In the genomic region with DNA sequence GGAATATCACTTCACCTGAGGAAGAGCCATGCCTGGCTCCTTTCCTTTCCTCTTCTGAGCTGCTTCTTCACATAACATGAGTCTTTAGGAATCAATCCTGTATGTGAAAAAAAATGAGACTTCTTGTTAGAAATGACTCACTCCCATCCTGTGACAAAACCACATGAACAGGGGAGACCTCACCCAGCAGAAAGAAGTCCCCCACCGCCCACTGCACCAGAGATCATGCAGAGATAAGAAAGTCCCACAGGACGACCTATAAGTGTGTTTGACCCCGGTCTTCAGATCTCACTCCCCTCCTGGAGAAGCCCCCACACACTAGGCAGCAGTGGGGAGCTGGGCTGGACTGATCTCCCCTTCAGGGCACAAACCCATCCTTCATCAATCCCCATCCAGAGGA, we compare ENCODE assay signal across 13 cellular contexts. TPM values are rescaled to one million over a fixed set of nuclear protein-coding genes. Genes with fewer than 3 reads are reported as not detected.
DNase-seq lines count a peak whose midpoint lies in the region; ATAC-seq and TF ChIP-seq lines count a peak whose summit lies in the region.
"Had no signal": no experiment of that assay in that cellular context is flagged by ENCODE, and none has a peak within 500 bp of the region (broad histone marks: within the 10 kb centered on the region; RNA-seq: fewer than 3 reads in every experiment).

No MANE protein-coding gene starts in this region.

- TF ChIP-seq CTCF in GM13976 (IDR thresholded peaks at IDR 0.05; ENCODE audit: borderline replicate concordance, control extremely low read depth, extremely low read depth, insufficient read depth, missing control alignments) = no peak
- TF ChIP-seq CTCF in activated CD8-positive, alpha-beta T cell treated with anti-CD3 and anti-CD28 coated beads for 36 hours (IDR thresholded peaks at IDR 0.05) = no peak
- TF ChIP-seq CTCF in heart left ventricle (IDR thresholded peaks at IDR 0.05) = no peak
- TF ChIP-seq CTCF in BE2C (IDR thresholded peaks at IDR 0.05; ENCODE audit: low read depth, low read length) = no peak

- peak overlapping the region; percentile 64 for H3K27ac Mint-ChIP-seq in activated CD8-positive, alpha-beta T cell treated with anti-CD3 and anti-CD28 coated beads for 36 hours

- peaks cover 13% of the 10 kb centered on the region for H3K9me3 Mint-ChIP-seq in activated CD8-positive, alpha-beta T cell treated with anti-CD3 and anti-CD28 coated beads for 36 hours
- H3K9me3 Mint-ChIP-seq: memory B cell had no signal

- no peaks in the 10 kb centered on the region for H3K4me1 ChIP-seq in heart left ventricle
- H3K4me1 ChIP-seq in BE2C = no peaks in the 10 kb centered on the region
- H3K4me1 ChIP-seq: pancreas had no signal

- TF ChIP-seq POLR2A in heart left ventricle (IDR thresholded peaks at IDR 0.05) = no peak

- peaks cover 0 to 9% (median 0%) of the 10 kb centered on the region in 12 donors for H3K9me3 ChIP-seq in heart left ventricle
- H3K9me3 ChIP-seq in BE2C = no peaks in the 10 kb centered on the region
- H3K9me3 ChIP-seq: pancreas had no signal

- intact Hi-C loops in activated CD8-positive, alpha-beta T cell treated with anti-CD3 and anti-CD28 coated beads for 36 hours (cut with micrococcal nuclease) = no loop called here
- intact Hi-C loops in heart left ventricle (cut with DNase I) = no loop called here

- H3K27me3 ChIP-seq in heart left ventricle = no peaks in the 10 kb centered on the region
- H3K27me3 ChIP-seq in BE2C = no peaks in the 10 kb centered on the region
- H3K27me3 ChIP-seq: pancreas had no signal

- H3K4me3 ChIP-seq in heart left ventricle = no peak overlapping the region
- H3K4me3 ChIP-seq in BE2C (ENCODE audit: low read depth, low read length) = no peak overlapping the region
- H3K4me3 ChIP-seq: pancreas had no signal

- 63 to 76% (median 71%) methylated on average over 3 of the region's 3 CpGs for WGBS in heart left ventricle, 4 donors

- ATAC-seq in activated CD8-positive, alpha-beta T cell treated with anti-CD3 and anti-CD28 coated beads for 36 hours = peak; percentile 86
- no peak for ATAC-seq in heart left ventricle
- ATAC-seq: HCT116, pancreas had no signal

- H3K4me1 Mint-ChIP-seq in activated CD8-positive, alpha-beta T cell treated with anti-CD3 and anti-CD28 coated beads for 36 hours (ENCODE audit: low read depth) = peaks cover 23% of the 10 kb centered on the region

- no peak overlapping the region for H3K4me3 Mint-ChIP-seq in activated CD8-positive, alpha-beta T cell treated with anti-CD3 and anti-CD28 coated beads for 36 hours
- H3K4me3 Mint-ChIP-seq: memory B cell had no signal

- DNase-seq in GM13976 (ENCODE audit: low spot score) = peak; percentile 18
- DNase-seq in activated CD8-positive, alpha-beta T cell treated with anti-CD3 and anti-CD28 coated beads for 36 hours = peak; percentile 79
- DNase-seq in astrocyte of the hippocampus (ENCODE audit: low read depth, low spot score) = peak; percentile 3
- DNase-seq in stimulated activated CD8-positive, alpha-beta memory T cell treated with anti-CD3 and anti-CD28 coated beads, Interleukin-12 subunit alpha, Interleukin-12 subunit beta, amount 100 ng/mL, for 4 hours (ENCODE audit: low read depth) = peak; percentile 42
- DNase-seq in heart left ventricle = no peak
- DNase-seq in BE2C = no peak
- DNase-seq in T1000 (lab: John Stamatoyannopoulos, UW) = no peak
- DNase-seq: COR-L47, hypothalamus, NCI-H146, pancreas had no signal

- H3K27ac ChIP-seq in heart left ventricle = no peak overlapping the region
- H3K27ac ChIP-seq: pancreas had no signal

- CTCF ChIA-PET in activated CD8-positive, alpha-beta T cell treated with anti-CD3 and anti-CD28 coated beads for 36 hours (lab: Charles Lee) = interaction anchor here (0.9 kb wide), 1 partner anchor 43 kb away, joined by 4 read pairs; no protein-coding TSS in a partner anchor

- peaks cover 75% of the 10 kb centered on the region for H3K36me3 Mint-ChIP-seq in activated CD8-positive, alpha-beta T cell treated with anti-CD3 and anti-CD28 coated beads for 36 hours (ENCODE audit: low read depth)

- POLR2A ChIA-PET in activated CD8-positive, alpha-beta T cell treated with anti-CD3 and anti-CD28 coated beads for 36 hours (lab: Charles Lee) = interaction anchor here (1.2 kb wide), 1 partner anchor 10 kb away, joined by 5 read pairs; no protein-coding TSS in a partner anchor

- H3K36me3 ChIP-seq in heart left ventricle (peaks cover 0 to 36% (median 15%) of the 10 kb centered on the region in 9 donors), BE2C (no peaks in the 10 kb centered on the region)

- in situ Hi-C loops in GM13976 (cut with MboI; ENCODE audit: low sequenced_read_pairs, unreplicated experiment) = no loop called here

- H3K27me3 Mint-ChIP-seq in activated CD8-positive, alpha-beta T cell treated with anti-CD3 and anti-CD28 coated beads for 36 hours = no peaks in the 10 kb centered on the region
- H3K27me3 Mint-ChIP-seq: memory B cell had no signal

RNA-seq across cellular contexts. Expression of gene ZNF600, which starts 7.8 kb away (rescaled TPM):
- total RNA-seq in activated CD8-positive, alpha-beta T cell treated with anti-CD3 and anti-CD28 coated beads for 36 hours = 10 to 100 TPM; 11.2 to 11.7 TPM
- total RNA-seq in heart left ventricle = 1 to 10 TPM; 1.2 to 4.1 (median 2.4) TPM
- 1 to 10 TPM; 2.7 TPM for polyA plus RNA-seq in heart left ventricle
- polyA plus RNA-seq in BE2C (2012; ENCODE audit: insufficient read depth, insufficient read length, low read depth) = 0.23 TPM

RNA-seq across cellular contexts. Expression of gene ZNF28, which starts 42.6 kb away (rescaled TPM):
- total RNA-seq in activated CD8-positive, alpha-beta T cell treated with anti-CD3 and anti-CD28 coated beads for 36 hours = 10 to 100 TPM in 1 of 2 experiments, 1 to 10 TPM in 1; 9.7 to 11.6 TPM
- total RNA-seq in heart left ventricle = 10 to 100 TPM in 2 of 9 donors, 1 to 10 TPM in 7; 5.6 to 11.4 (median 8.8) TPM
- 1 to 10 TPM; 2.3 to 7.8 TPM for polyA plus RNA-seq in heart left ventricle
- polyA plus RNA-seq in BE2C (2012; ENCODE audit: insufficient read depth, insufficient read length, low read depth) = 1.7 TPM

RNA-seq across cellular contexts. Expression of gene ZNF611, which starts 44.0 kb away (rescaled TPM):
- 10 to 100 TPM; 18.4 to 20.9 TPM for total RNA-seq in activated CD8-positive, alpha-beta T cell treated with anti-CD3 and anti-CD28 coated beads for 36 hours
- total RNA-seq in heart left ventricle = 10 to 100 TPM in 2 of 9 donors, 1 to 10 TPM in 7; 3.8 to 12.6 (median 6.9) TPM
- polyA plus RNA-seq in heart left ventricle = 1 to 10 TPM; 4.8 TPM
- 5.7 TPM for polyA plus RNA-seq in BE2C (2012; ENCODE audit: insufficient read depth, insufficient read length, low read depth)

Comparison
In these comparisons a context has a peak if more than half of its experiments do, and no peak if none do; other contexts are left out.
1. DNase-seq: peak in GM13976 (single experiment), activated CD8-positive, alpha-beta T cell treated with anti-CD3 and anti-CD28 coated beads for 36 hours (single experiment), astrocyte of the hippocampus (single experiment) and stimulated activated CD8-positive, alpha-beta memory T cell treated with anti-CD3 and anti-CD28 coated beads, Interleukin-12 subunit alpha, Interleukin-12 subunit beta, amount 100 ng/mL, for 4 hours (single experiment); none in heart left ventricle (0 of 5), BE2C (single experiment) and T1000 (single experiment).